ENCODE assay signal across 1 cellular context in the genomic region with DNA sequence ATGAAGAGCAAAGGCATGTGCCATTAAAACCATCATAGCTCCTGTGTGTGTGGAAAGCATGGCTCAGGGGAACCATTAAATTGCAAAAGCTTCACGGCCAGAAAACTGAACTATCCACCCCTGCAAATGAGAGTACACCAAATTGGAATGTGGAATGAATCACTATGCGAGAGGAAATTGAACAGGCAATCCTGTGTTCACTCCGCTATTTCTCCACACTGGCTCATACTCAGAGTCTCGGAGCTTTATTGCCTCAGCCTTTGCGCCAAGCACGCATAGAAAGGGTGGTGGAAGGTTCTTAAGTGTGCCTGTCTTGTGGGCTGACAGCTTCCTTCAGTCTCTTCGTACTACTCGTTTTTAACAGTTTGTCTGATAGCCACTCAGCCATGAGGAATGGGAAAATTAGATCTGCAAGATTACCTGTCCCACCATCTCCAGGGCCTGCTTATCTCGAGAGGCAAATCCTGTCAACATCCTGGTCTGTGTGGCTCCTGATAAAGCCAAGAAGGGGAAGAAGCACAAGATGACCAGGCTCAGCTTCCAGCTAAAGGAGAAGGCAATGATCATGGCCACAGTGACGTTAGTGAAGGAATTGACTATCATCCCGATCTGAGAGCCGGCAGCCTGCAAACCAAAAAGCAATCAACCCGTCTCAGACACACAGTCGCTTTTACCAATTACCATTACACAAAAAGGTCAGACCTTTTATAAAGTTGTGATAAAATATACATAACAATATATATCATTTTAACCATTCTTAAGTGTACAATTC.
TF ChIP-seq lines count a peak whose summit lies in the region.

No MANE protein-coding gene starts in this region.

TF ChIP-seq in K562, 482 proteins besides CTCF, POLR2A, EP300 and RAD21 (continued from another document and continues in another):
- TF ChIP-seq, protein P1, sequence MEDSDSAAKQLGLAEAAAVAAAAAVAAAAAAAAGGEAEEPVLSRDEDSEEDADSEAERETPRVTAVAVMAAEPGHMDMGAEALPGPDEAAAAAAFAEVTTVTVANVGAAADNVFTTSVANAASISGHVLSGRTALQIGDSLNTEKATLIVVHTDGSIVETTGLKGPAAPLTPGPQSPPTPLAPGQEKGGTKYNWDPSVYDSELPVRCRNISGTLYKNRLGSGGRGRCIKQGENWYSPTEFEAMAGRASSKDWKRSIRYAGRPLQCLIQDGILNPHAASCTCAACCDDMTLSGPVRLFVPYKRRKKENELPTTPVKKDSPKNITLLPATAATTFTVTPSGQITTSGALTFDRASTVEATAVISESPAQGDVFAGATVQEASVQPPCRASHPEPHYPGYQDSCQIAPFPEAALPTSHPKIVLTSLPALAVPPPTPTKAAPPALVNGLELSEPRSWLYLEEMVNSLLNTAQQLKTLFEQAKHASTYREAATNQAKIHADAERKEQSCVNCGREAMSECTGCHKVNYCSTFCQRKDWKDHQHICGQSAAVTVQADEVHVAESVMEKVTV (CRISPR knock-in tag; IDR thresholded peaks at IDR 0.05): no peak
- TF ChIP-seq ZNF121 (CRISPR knock-in tag; conservative IDR thresholded peaks at IDR 0.05) (no peak), ZNF311 (CRISPR knock-in tag; IDR thresholded peaks at IDR 0.05) (peak; percentile 84), BHLHE40 (IDR thresholded peaks at IDR 0.05; ENCODE audit: low read length) (peak; percentile 80), CCNT2 (IDR thresholded peaks at IDR 0.05; ENCODE audit: borderline replicate concordance, extremely low read depth, insufficient read length, low read depth, low read length) (peak; percentile 100), MAFK (IDR thresholded peaks at IDR 0.05; ENCODE audit: low read length) (peak; percentile 60), GATAD2B (IDR thresholded peaks at IDR 0.05; ENCODE audit: borderline replicate concordance) (peak; percentile 99), ZFPM2 (CRISPR knock-in tag; IDR thresholded peaks at IDR 0.05) (peak; percentile 77), NR2C2 (CRISPR knock-in tag; IDR thresholded peaks at IDR 0.05) (no peak; the same call in 1 of the 2 replicates), NR2C2 (tag; IDR thresholded peaks at IDR 0.05) (peak; percentile 49), TCF7L2 (IDR thresholded peaks at IDR 0.05; ENCODE audit: low read depth, low read length) (peak; percentile 58), GABPA (tag; conservative IDR thresholded peaks at IDR 0.05; ENCODE audit: low read depth) (0 out of 2 replicates have a peak, but pooled peaks have one; percentile 31), TBL1XR1 (IDR thresholded peaks at IDR 0.05; ENCODE audit: low read length in 2 of 2) (peak; percentile 95 to 99; a peak in 3 of 4 replicates), DMBX1 (CRISPR knock-in tag; IDR thresholded peaks at IDR 0.05; ENCODE audit: borderline replicate concordance) (peak; percentile 92), RBBP5 (IDR thresholded peaks at IDR 0.05; ENCODE audit: borderline replicate concordance, insufficient read depth, low read length, poor library complexity, severe bottlenecking) (peak; percentile 90), EP400 (IDR thresholded peaks at IDR 0.05) (peak; percentile 82), EHMT2 (IDR thresholded peaks at IDR 0.05) (peak; percentile 69), ZNF184 (CRISPR knock-in tag; IDR thresholded peaks at IDR 0.05) (no peak), EZH2 (IDR thresholded peaks at IDR 0.05; ENCODE audit: borderline replicate concordance, low read depth, low read length) (peak; percentile 97; the same call in 1 of the 2 replicates), NFYB (IDR thresholded peaks at IDR 0.05; ENCODE audit: extremely low read depth, insufficient read length) (no peak), ZC3H11A (IDR thresholded peaks at IDR 0.05; ENCODE audit: low read depth, low read length) (peak; percentile 94), CREM (IDR thresholded peaks at IDR 0.05; ENCODE audit: low read depth) (peak; percentile 92), CTBP1 (IDR thresholded peaks at IDR 0.05; ENCODE audit: borderline replicate concordance) (peak; percentile 100), MEIS2 (IDR thresholded peaks at IDR 0.05; ENCODE audit: partially characterized antibody) (peak; percentile 98), ZNF77 (CRISPR knock-in tag; IDR thresholded peaks at IDR 0.05) (no peak), CCAR2 (IDR thresholded peaks at IDR 0.05; ENCODE audit: low read depth, low read length) (no peak), NR2C1 (IDR thresholded peaks at IDR 0.05) (no peak), NR2C1 (tag; IDR thresholded peaks at IDR 0.05) (peak; percentile 76), LCOR (CRISPR knock-in tag; IDR thresholded peaks at IDR 0.05) (peak; percentile 95), SREBF1 (IDR thresholded peaks at IDR 0.05; ENCODE audit: borderline replicate concordance, low read depth, low read length) (peak; percentile 77; the same call in 1 of the 2 replicates), TARDBP (IDR thresholded peaks at IDR 0.05) (peak; percentile 97), ZKSCAN8 (CRISPR knock-in tag; IDR thresholded peaks at IDR 0.05) (peak; percentile 82), NR1H2 (CRISPR knock-in tag; IDR thresholded peaks at IDR 0.05) (0 out of 2 replicates have a peak, but pooled peaks have one; percentile 42), CAMTA2 (CRISPR knock-in tag; conservative IDR thresholded peaks at IDR 0.05) (0 out of 2 replicates have a peak, but pooled peaks have one; percentile 38), ZNF583 (CRISPR knock-in tag; IDR thresholded peaks at IDR 0.05) (peak; percentile 92), CBFA2T2 (conservative IDR thresholded peaks at IDR 0.05) (peak; percentile 98), CHD1 (IDR thresholded peaks at IDR 0.05; ENCODE audit: low read length) (no peak), MYNN (IDR thresholded peaks at IDR 0.05) (peak; percentile 92), MYNN (CRISPR knock-in tag; IDR thresholded peaks at IDR 0.05) (no peak), DIDO1 (tag; IDR thresholded peaks at IDR 0.05; ENCODE audit: low read depth) (no peak; the same call in 1 of the 2 replicates), SLC30A9 (CRISPR knock-in tag; IDR thresholded peaks at IDR 0.05) (no peak), ZNF584 (CRISPR knock-in tag; IDR thresholded peaks at IDR 0.05; ENCODE audit: low read depth) (peak; percentile 92), GATAD2A (IDR thresholded peaks at IDR 0.05) (peak; percentile 99), SMAD3 (CRISPR knock-in tag; conservative IDR thresholded peaks at IDR 0.05) (peak; percentile 90; the same call in 1 of the 2 replicates), STAT5A (IDR thresholded peaks at IDR 0.05; ENCODE audit: borderline replicate concordance, low read length) (peak; percentile 96), ZNF586 (CRISPR knock-in tag; conservative IDR thresholded peaks at IDR 0.05) (no peak)
- TF ChIP-seq, protein P2, sequence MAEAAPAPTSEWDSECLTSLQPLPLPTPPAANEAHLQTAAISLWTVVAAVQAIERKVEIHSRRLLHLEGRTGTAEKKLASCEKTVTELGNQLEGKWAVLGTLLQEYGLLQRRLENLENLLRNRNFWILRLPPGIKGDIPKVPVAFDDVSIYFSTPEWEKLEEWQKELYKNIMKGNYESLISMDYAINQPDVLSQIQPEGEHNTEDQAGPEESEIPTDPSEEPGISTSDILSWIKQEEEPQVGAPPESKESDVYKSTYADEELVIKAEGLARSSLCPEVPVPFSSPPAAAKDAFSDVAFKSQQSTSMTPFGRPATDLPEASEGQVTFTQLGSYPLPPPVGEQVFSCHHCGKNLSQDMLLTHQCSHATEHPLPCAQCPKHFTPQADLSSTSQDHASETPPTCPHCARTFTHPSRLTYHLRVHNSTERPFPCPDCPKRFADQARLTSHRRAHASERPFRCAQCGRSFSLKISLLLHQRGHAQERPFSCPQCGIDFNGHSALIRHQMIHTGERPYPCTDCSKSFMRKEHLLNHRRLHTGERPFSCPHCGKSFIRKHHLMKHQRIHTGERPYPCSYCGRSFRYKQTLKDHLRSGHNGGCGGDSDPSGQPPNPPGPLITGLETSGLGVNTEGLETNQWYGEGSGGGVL (CRISPR knock-in tag; IDR thresholded peaks at IDR 0.05): no peak
- TF ChIP-seq, protein P3, sequence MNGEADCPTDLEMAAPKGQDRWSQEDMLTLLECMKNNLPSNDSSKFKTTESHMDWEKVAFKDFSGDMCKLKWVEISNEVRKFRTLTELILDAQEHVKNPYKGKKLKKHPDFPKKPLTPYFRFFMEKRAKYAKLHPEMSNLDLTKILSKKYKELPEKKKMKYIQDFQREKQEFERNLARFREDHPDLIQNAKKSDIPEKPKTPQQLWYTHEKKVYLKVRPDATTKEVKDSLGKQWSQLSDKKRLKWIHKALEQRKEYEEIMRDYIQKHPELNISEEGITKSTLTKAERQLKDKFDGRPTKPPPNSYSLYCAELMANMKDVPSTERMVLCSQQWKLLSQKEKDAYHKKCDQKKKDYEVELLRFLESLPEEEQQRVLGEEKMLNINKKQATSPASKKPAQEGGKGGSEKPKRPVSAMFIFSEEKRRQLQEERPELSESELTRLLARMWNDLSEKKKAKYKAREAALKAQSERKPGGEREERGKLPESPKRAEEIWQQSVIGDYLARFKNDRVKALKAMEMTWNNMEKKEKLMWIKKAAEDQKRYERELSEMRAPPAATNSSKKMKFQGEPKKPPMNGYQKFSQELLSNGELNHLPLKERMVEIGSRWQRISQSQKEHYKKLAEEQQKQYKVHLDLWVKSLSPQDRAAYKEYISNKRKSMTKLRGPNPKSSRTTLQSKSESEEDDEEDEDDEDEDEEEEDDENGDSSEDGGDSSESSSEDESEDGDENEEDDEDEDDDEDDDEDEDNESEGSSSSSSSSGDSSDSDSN (IDR thresholded peaks at IDR 0.05; ENCODE audit: borderline replicate concordance in 1 of 2, low read depth in 2 of 2, low read length in 2 of 2): peak in 1 of 2 experiments; percentile 82; a peak in 1 of 4 replicates
- TF ChIP-seq, protein P4, sequence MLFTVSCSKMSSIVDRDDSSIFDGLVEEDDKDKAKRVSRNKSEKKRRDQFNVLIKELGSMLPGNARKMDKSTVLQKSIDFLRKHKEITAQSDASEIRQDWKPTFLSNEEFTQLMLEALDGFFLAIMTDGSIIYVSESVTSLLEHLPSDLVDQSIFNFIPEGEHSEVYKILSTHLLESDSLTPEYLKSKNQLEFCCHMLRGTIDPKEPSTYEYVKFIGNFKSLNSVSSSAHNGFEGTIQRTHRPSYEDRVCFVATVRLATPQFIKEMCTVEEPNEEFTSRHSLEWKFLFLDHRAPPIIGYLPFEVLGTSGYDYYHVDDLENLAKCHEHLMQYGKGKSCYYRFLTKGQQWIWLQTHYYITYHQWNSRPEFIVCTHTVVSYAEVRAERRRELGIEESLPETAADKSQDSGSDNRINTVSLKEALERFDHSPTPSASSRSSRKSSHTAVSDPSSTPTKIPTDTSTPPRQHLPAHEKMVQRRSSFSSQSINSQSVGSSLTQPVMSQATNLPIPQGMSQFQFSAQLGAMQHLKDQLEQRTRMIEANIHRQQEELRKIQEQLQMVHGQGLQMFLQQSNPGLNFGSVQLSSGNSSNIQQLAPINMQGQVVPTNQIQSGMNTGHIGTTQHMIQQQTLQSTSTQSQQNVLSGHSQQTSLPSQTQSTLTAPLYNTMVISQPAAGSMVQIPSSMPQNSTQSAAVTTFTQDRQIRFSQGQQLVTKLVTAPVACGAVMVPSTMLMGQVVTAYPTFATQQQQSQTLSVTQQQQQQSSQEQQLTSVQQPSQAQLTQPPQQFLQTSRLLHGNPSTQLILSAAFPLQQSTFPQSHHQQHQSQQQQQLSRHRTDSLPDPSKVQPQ (CRISPR knock-in tag; IDR thresholded peaks at IDR 0.05; ENCODE audit: borderline replicate concordance): no peak; the same call in 1 of the 2 replicates
- TF ChIP-seq, protein P5, sequence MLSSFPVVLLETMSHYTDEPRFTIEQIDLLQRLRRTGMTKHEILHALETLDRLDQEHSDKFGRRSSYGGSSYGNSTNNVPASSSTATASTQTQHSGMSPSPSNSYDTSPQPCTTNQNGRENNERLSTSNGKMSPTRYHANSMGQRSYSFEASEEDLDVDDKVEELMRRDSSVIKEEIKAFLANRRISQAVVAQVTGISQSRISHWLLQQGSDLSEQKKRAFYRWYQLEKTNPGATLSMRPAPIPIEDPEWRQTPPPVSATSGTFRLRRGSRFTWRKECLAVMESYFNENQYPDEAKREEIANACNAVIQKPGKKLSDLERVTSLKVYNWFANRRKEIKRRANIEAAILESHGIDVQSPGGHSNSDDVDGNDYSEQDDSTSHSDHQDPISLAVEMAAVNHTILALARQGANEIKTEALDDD (IDR thresholded peaks at IDR 0.05): peak; percentile 94
- TF ChIP-seq, protein P6, sequence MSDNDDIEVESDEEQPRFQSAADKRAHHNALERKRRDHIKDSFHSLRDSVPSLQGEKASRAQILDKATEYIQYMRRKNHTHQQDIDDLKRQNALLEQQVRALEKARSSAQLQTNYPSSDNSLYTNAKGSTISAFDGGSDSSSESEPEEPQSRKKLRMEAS (CRISPR knock-in tag; IDR thresholded peaks at IDR 0.05): peak; percentile 69
- TF ChIP-seq, protein P7, sequence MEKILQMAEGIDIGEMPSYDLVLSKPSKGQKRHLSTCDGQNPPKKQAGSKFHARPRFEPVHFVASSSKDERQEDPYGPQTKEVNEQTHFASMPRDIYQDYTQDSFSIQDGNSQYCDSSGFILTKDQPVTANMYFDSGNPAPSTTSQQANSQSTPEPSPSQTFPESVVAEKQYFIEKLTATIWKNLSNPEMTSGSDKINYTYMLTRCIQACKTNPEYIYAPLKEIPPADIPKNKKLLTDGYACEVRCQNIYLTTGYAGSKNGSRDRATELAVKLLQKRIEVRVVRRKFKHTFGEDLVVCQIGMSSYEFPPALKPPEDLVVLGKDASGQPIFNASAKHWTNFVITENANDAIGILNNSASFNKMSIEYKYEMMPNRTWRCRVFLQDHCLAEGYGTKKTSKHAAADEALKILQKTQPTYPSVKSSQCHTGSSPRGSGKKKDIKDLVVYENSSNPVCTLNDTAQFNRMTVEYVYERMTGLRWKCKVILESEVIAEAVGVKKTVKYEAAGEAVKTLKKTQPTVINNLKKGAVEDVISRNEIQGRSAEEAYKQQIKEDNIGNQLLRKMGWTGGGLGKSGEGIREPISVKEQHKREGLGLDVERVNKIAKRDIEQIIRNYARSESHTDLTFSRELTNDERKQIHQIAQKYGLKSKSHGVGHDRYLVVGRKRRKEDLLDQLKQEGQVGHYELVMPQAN (IDR thresholded peaks at IDR 0.05; ENCODE audit: borderline replicate concordance): no peak; the same call in 1 of the 2 replicates
- TF ChIP-seq, protein P8, sequence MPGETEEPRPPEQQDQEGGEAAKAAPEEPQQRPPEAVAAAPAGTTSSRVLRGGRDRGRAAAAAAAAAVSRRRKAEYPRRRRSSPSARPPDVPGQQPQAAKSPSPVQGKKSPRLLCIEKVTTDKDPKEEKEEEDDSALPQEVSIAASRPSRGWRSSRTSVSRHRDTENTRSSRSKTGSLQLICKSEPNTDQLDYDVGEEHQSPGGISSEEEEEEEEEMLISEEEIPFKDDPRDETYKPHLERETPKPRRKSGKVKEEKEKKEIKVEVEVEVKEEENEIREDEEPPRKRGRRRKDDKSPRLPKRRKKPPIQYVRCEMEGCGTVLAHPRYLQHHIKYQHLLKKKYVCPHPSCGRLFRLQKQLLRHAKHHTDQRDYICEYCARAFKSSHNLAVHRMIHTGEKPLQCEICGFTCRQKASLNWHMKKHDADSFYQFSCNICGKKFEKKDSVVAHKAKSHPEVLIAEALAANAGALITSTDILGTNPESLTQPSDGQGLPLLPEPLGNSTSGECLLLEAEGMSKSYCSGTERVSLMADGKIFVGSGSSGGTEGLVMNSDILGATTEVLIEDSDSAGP (CRISPR knock-in tag; IDR thresholded peaks at IDR 0.05): peak; percentile 59; the same call in 1 of the 2 replicates
- TF ChIP-seq, protein P9, sequence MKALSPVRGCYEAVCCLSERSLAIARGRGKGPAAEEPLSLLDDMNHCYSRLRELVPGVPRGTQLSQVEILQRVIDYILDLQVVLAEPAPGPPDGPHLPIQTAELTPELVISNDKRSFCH (CRISPR knock-in tag; IDR thresholded peaks at IDR 0.05): no peak
- TF ChIP-seq, protein P9 (tag; IDR thresholded peaks at IDR 0.05): peak; percentile 88
